8 cellular contexts compared by ENCODE assay signal in genomic region chr17:28750178-28751047, GRCh38. TPM values are rescaled to one million over a fixed set of nuclear protein-coding genes. Genes with fewer than 3 reads are reported as not detected.
DNase-seq lines count a peak whose midpoint lies in the region; ATAC-seq and TF ChIP-seq lines count a peak whose summit lies in the region.

No MANE protein-coding gene starts in this region.

- no peak overlapping the region for H3K4me3 ChIP-seq in GM23338
- no peak overlapping the region for H3K4me3 ChIP-seq in foreskin fibroblast (ENCODE audit: low read depth in 1 of 2, low read length in 2 of 2)
- no peak overlapping the region for H3K4me3 ChIP-seq in neutrophil (ENCODE audit: low read depth in 1 of 2, low read length in 1 of 2)

- no peaks in the 10 kb centered on the region for H3K9me2 ChIP-seq in GM23338 (ENCODE audit: insufficient read depth)

- H3K9me3 Mint-ChIP-seq in GM23338, result no peaks in the 10 kb centered on the region

- peak; percentile 47 for ATAC-seq in GM23338

- H3F3A ChIP-seq in GM23338 (replicated peaks; ENCODE audit: low read depth), result peaks cover 76% of the 10 kb centered on the region

- no peak overlapping the region for H2AFZ ChIP-seq in GM23338

- no peaks in the 10 kb centered on the region for H3K27me3 ChIP-seq in GM23338 (ENCODE audit: insufficient read depth)
- H3K27me3 ChIP-seq in neutrophil, result peaks cover 21% of the 10 kb centered on the region

- H3K27ac ChIP-seq in GM23338 (ENCODE audit: low read depth) (peak overlapping the region; percentile 51; the same call in 1 of the 2 replicates), neutrophil (no peak overlapping the region), substantia nigra (ENCODE audit: low read depth, low read length, poor library complexity, severe bottlenecking) (peak overlapping the region; percentile 51)

- TF ChIP-seq CTCF in GM23338 (conservative IDR thresholded peaks at IDR 0.05; ENCODE audit: low read depth in 2 of 2) (peak; percentile 97 to 98), foreskin fibroblast (IDR thresholded peaks at IDR 0.05; ENCODE audit: low read depth, low read length) (peak; percentile 99), neutrophil (IDR thresholded peaks at IDR 0.05) (peak; percentile 100)

- no peak overlapping the region for H3K4me3 Mint-ChIP-seq in GM23338

- H3K36me3 ChIP-seq in GM23338 (ENCODE audit: insufficient read depth) (peaks cover 34% of the 10 kb centered on the region), neutrophil (no peaks in the 10 kb centered on the region)

- H3K36me3 Mint-ChIP-seq in GM23338 (ENCODE audit: low read depth), result peaks cover 71% of the 10 kb centered on the region

- H3K9me3 ChIP-seq in neutrophil, result no peaks in the 10 kb centered on the region

- DNase-seq in DMS79 (lab: John Stamatoyannopoulos, UW) (peak; percentile 70), GM23338 (ENCODE audit: low spot score) (peak; percentile 98), MV-4-11 (lab: John Stamatoyannopoulos, UW) (peak; percentile 78), SHP77 treated with DMSO at 0.1 percent for 48 hours (lab: John Stamatoyannopoulos, UW) (peak; percentile 73), activated gamma-delta T cell (lab: John Stamatoyannopoulos, UW) (peak; percentile 35), foreskin fibroblast (peak; percentile 86 to 96), substantia nigra (lab: John Stamatoyannopoulos, UW) (peak; percentile 25 to 94 (median 87))

- peaks cover 20% of the 10 kb centered on the region for H3K79me2 ChIP-seq in GM23338 (replicated peaks; ENCODE audit: insufficient read depth)

- H4K20me1 ChIP-seq in GM23338 (replicated peaks; ENCODE audit: insufficient read depth), result peaks cover 27% of the 10 kb centered on the region

- H3K4me2 ChIP-seq in GM23338, result peak overlapping the region; percentile 6

- peak overlapping the region; percentile 65 for H3K27ac Mint-ChIP-seq in GM23338

- H3K4me1 ChIP-seq in GM23338 (ENCODE audit: insufficient read depth) (peaks cover 27% of the 10 kb centered on the region), neutrophil (ENCODE audit: control insufficient read depth in 1 of 2, insufficient read depth in 1 of 2, low read depth in 1 of 2, low read length in 1 of 2) (peaks cover 0 to 11% of the 10 kb centered on the region in 2 experiments)

- H3K27me3 Mint-ChIP-seq in GM23338 (ENCODE audit: insufficient read depth, low read depth, poor library complexity), result peaks cover 52% of the 10 kb centered on the region

- peaks cover 40% of the 10 kb centered on the region for H3K4me1 Mint-ChIP-seq in GM23338

TF ChIP-seq in GM23338, 12 proteins besides CTCF, POLR2A, EP300 and RAD21 (continues in another document):
- TF ChIP-seq JUNB (IDR thresholded peaks at IDR 0.05; ENCODE audit: unreplicated experiment), result no peak
- no peak for TF ChIP-seq ZNF462 (CRISPR knock-in tag; IDR thresholded peaks at IDR 0.05)
- no peak for TF ChIP-seq REST (IDR thresholded peaks at IDR 0.05; ENCODE audit: unreplicated experiment)
- TF ChIP-seq EZH2 (IDR thresholded peaks at IDR 0.05; ENCODE audit: low read depth, unreplicated experiment), result no peak
- no peak for TF ChIP-seq ZNF114 (CRISPR knock-in tag; IDR thresholded peaks at IDR 0.05)
- TF ChIP-seq CREB1 (CRISPR knock-in tag; IDR thresholded peaks at IDR 0.05; ENCODE audit: low read depth), result peak; percentile 39; the same call in 1 of the 2 replicates
- no peak for TF ChIP-seq NANOG (IDR thresholded peaks at IDR 0.05; ENCODE audit: borderline replicate concordance)

RNA-seq across cellular contexts. Expression of gene TRAF4, which starts 6.6 kb away (rescaled TPM):
- 117 and 152 TPM in 2 replicates for total RNA-seq in GM23338 (2014; rRNA removed; shearing (Covaris generic))
- polyA plus RNA-seq in GM23338 (2016; fragmentation: Nextera tagmentation; extraction: Ambion mirVana), result 59.0 and 63.5 TPM in 2 replicates

RNA-seq across cellular contexts. Expression of gene NEK8, which starts 21.8 kb away (rescaled TPM):
- 13.2 and 14.9 TPM in 2 replicates for total RNA-seq in GM23338 (2014; rRNA removed; shearing (Covaris generic))
- polyA plus RNA-seq in GM23338 (2016; fragmentation: Nextera tagmentation; extraction: Ambion mirVana), result 8.9 and 10.0 TPM in 2 replicates

RNA-seq across cellular contexts. Expression of gene TLCD1, which starts 24.4 kb away (rescaled TPM):
- total RNA-seq in GM23338 (2014; rRNA removed; shearing (Covaris generic)), result 16.9 and 26.5 TPM in 2 replicates
- polyA plus RNA-seq in GM23338 (2016; fragmentation: Nextera tagmentation; extraction: Ambion mirVana), result 47.0 and 47.7 TPM in 2 replicates

RNA-seq across cellular contexts. Expression of gene RPL23A, which starts 30.6 kb away (rescaled TPM):
- total RNA-seq in GM23338 (2014; rRNA removed; shearing (Covaris generic)), result 592 and 656 TPM in 2 replicates
- polyA plus RNA-seq in GM23338 (2016; fragmentation: Nextera tagmentation; extraction: Ambion mirVana), result 1,994 and 2,198 TPM in 2 replicates

RNA-seq across cellular contexts. Expression of gene RAB34, which starts 32.7 kb away (rescaled TPM):
- 381 and 394 TPM in 2 replicates for total RNA-seq in GM23338 (2014; rRNA removed; shearing (Covaris generic))
- 174 and 184 TPM in 2 replicates for polyA plus RNA-seq in GM23338 (2016; fragmentation: Nextera tagmentation; extraction: Ambion mirVana)

Comparison
In these comparisons a context has a peak if more than half of its experiments do, and no peak if none do; other contexts are left out.
1. DNase-seq: peak in every context shown above with its lines; median percentile 98 in GM23338; 91 in foreskin fibroblast; 87 in substantia nigra; 78 in MV-4-11; 73 in SHP77 treated with DMSO at 0.1 percent for 48 hours; 70 in DMS79; 35 in activated gamma-delta T cell.